In genomic region chr1:160830321-160831153, GRCh38 we compare ENCODE assay signal across 8 cellular contexts. TPM values are rescaled to one million over a fixed set of nuclear protein-coding genes. Genes with fewer than 3 reads are reported as not detected.
DNase-seq lines count a peak whose midpoint lies in the region; ATAC-seq, FAIRE-seq and TF ChIP-seq lines count a peak whose summit lies in the region.

No MANE protein-coding gene starts in this region.

- intact Hi-C loops in esophagus muscularis mucosa (cut with DNase I) = loop anchor here (10.0 kb wide), 1 partner anchor 284 kb away; the partner anchor contains the start of genes NIT1 and PFDN2
- intact Hi-C loops in ovary (cut with DNase I) = loop anchor here in 1 of 4 donors (5.0 to 10.0 kb wide), 2 partner anchors 103 to 264 kb away; partner anchors contain the start of gene KLHDC9

- H3K27ac ChIP-seq in esophagus muscularis mucosa (replicated peaks in 1 of 4) (no peak overlapping the region), ovary (no peak overlapping the region)

- TF ChIP-seq POLR2A in esophagus muscularis mucosa (IDR thresholded peaks at IDR 0.05; ENCODE audit: low read depth) = no peak
- no peak for TF ChIP-seq POLR2A in ovary (IDR thresholded peaks at IDR 0.05)

- CTCF ChIA-PET in BJ (lab: Yijun Ruan, JAX) = interaction anchor here (0.6 to 1.4 kb wide), 2 partner anchors 155 to 176 kb away, joined by 3 to 4 read pairs; no protein-coding TSS in a partner anchor

- 53% methylated on average over 8 of the region's 8 CpGs for WGBS in esophagus muscularis mucosa
- 54 to 63% (median 55%) methylated on average over 8 of the region's 8 CpGs for WGBS in ovary, 3 donors

- H3K9me3 ChIP-seq in NT2/D1 (ENCODE audit: insufficient read depth, low read length) (no peaks in the 10 kb centered on the region), esophagus muscularis mucosa (no peaks in the 10 kb centered on the region), ovary (no peaks in the 10 kb centered on the region)

- TF ChIP-seq EP300 in esophagus muscularis mucosa (IDR thresholded peaks at IDR 0.05) (no peak), ovary (IDR thresholded peaks at IDR 0.05) (no peak)

- POLR2A ChIA-PET in BJ (lab: Charles Lee) = no interaction called here

- DNase-seq in BJ (ENCODE audit: low read depth) (no peak), NT2/D1 (ENCODE audit: low read depth, low spot score) (peak; percentile 84), esophagus muscularis mucosa (ENCODE audit: extremely low spot score) (peak; percentile 86), ovary (peak; percentile 36 to 73 (median 45)), urothelium cell line (ENCODE audit: low spot score) (peak; percentile 49)
- peak; percentile 40 for DNase-seq in activated CD8-positive, alpha-beta memory T cell treated with anti-CD3 and anti-CD28 coated beads, Interleukin-2, amount 50 U/mL, for 24 hours (ENCODE audit: extremely low read depth)

- TF ChIP-seq CTCF in BJ (IDR thresholded peaks at IDR 0.05; ENCODE audit: insufficient read depth, low read depth, low read length) (peak; percentile 55), esophagus muscularis mucosa (IDR thresholded peaks at IDR 0.05) (peak in 1 of 3 experiments; percentile 13), ovary (IDR thresholded peaks at IDR 0.05) (no peak)

- no peak overlapping the region for H3K9ac ChIP-seq in NT2/D1 (ENCODE audit: insufficient read length, low read depth)

- no peaks in the 10 kb centered on the region for H3K36me3 ChIP-seq in BJ (ENCODE audit: control insufficient read depth, insufficient read depth, low read length)
- no peaks in the 10 kb centered on the region for H3K36me3 ChIP-seq in NT2/D1 (ENCODE audit: insufficient read depth, insufficient read length, low read length)
- no peaks in the 10 kb centered on the region for H3K36me3 ChIP-seq in esophagus muscularis mucosa
- no peaks in the 10 kb centered on the region for H3K36me3 ChIP-seq in ovary

- H3K27me3 ChIP-seq in BJ (ENCODE audit: control insufficient read depth, insufficient read depth, low read length) (no peaks in the 10 kb centered on the region; the same call in 1 of the 2 replicates), NT2/D1 (ENCODE audit: insufficient read depth, insufficient read length) (no peaks in the 10 kb centered on the region), esophagus muscularis mucosa (peaks cover 0 to 5% (median 0%) of the 10 kb centered on the region in 4 donors), ovary (no peaks in the 10 kb centered on the region)

- ATAC-seq in GM21447 (IDR thresholded peaks at IDR 0.05; ENCODE audit: unreplicated experiment) (peak; percentile 51), HG03571 (IDR thresholded peaks at IDR 0.05; ENCODE audit: unreplicated experiment) (no peak)

- FAIRE-seq in urothelium cell line (lab: Jason Lieb, UNC) = no peak

- H3K4me3 ChIP-seq in BJ (ENCODE audit: low read depth, low read length) (no peak overlapping the region), NT2/D1 (ENCODE audit: insufficient read length, low read depth) (no peak overlapping the region), esophagus muscularis mucosa (no peak overlapping the region), ovary (no peak overlapping the region)

- H3K4me1 ChIP-seq in NT2/D1 (ENCODE audit: insufficient read depth, insufficient read length) = no peaks in the 10 kb centered on the region
- no peaks in the 10 kb centered on the region for H3K4me1 ChIP-seq in esophagus muscularis mucosa
- no peaks in the 10 kb centered on the region for H3K4me1 ChIP-seq in ovary (ENCODE audit: insufficient read depth)

RNA-seq across cellular contexts. Expression of gene CD244, which starts 32.1 kb away (rescaled TPM):
- not detected in 2 replicates for polyA plus RNA-seq in BJ (2011; rRNA removed)
- polyA minus RNA-seq in BJ (2011; rRNA and poly(A)+ RNA removed) = not detected in 2 replicates
- total RNA-seq in esophagus muscularis mucosa = under 1 TPM in 3 of 4 donors, not detected in 1; 0.13 to 0.83 (median 0.34) TPM
- 1 to 10 TPM in 2 of 7 donors, under 1 TPM in 5; 0.45 to 3.1 (median 0.51) TPM for total RNA-seq in ovary
- polyA plus RNA-seq in ovary = 1 to 10 TPM in 1 of 2 donors, under 1 TPM in 1; 0.75 to 2.8 TPM

RNA-seq across cellular contexts. Expression of gene LY9, which starts 34.6 kb away (rescaled TPM):
- not detected in 2 replicates for polyA plus RNA-seq in BJ (2011; rRNA removed)
- polyA minus RNA-seq in BJ (2011; rRNA and poly(A)+ RNA removed) = not detected in 2 replicates
- under 1 TPM in 2 of 4 donors, not detected in 2; 0.26 to 0.66 TPM for total RNA-seq in esophagus muscularis mucosa
- under 1 TPM in 5 of 7 donors, not detected in 2; 0.15 to 0.90 (median 0.45) TPM for total RNA-seq in ovary
- 1 to 10 TPM in 1 of 2 donors, under 1 TPM in 1; 0.24 to 2.9 TPM for polyA plus RNA-seq in ovary

RNA-seq across cellular contexts. Expression of gene ITLN1, which starts 54.4 kb away (rescaled TPM):
- polyA plus RNA-seq in BJ (2011; rRNA removed) (not detected in 2 replicates), ovary (10 to 100 TPM in 1 of 2 donors, 1 to 10 TPM in 1; 4.5 to 44.1 TPM)
- polyA minus RNA-seq in BJ (2011; rRNA and poly(A)+ RNA removed) = not detected in 2 replicates
- total RNA-seq in esophagus muscularis mucosa (1 to 10 TPM in 1 of 4 donors, under 1 TPM in 1, not detected in 2; 0.66 to 2.2 TPM), ovary (1,000 to 10,000 TPM in 1 of 7 donors, 10 to 100 TPM in 1, 1 to 10 TPM in 4, under 1 TPM in 1; 0.48 to 1,183 (median 2.0) TPM)
